Comparison of ENCODE assay signal across 24 cellular contexts in the genomic region with DNA sequence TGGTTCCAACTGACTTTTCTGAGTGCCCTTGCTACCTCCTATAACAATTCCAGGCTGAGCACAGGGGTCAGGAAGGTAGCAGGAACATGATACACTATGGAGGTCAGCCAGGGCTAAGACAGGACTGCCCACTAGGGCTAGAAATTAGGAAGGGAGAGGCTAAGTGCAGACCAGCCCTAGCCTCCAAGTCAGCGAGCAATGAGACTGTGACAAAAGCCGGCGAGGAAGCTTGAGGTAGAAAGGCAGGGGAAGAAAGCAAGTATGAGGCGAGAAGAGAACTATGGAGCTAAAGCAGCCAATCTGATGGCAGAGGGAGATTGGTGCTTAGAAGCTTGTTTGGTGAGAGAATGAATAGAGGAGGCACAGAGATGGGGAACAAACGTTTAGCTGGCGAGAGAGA. TPM values are rescaled to one million over a fixed set of nuclear protein-coding genes. Genes with fewer than 3 reads are reported as not detected.
DNase-seq lines count a peak whose midpoint lies in the region; ATAC-seq and TF ChIP-seq lines count a peak whose summit lies in the region.
"Had no signal": no experiment of that assay in that cellular context is flagged by ENCODE, and none has a peak within 500 bp of the region (broad histone marks: within the 10 kb centered on the region; RNA-seq: fewer than 3 reads in every experiment).

No MANE protein-coding gene starts in this region.

- TF ChIP-seq CTCF in esophagus muscularis mucosa (IDR thresholded peaks at IDR 0.05) (no peak), osteoblast (IDR thresholded peaks at IDR 0.05; ENCODE audit: extremely low read depth, low read depth, low read length) (no peak)

- H3K9me3 Mint-ChIP-seq in activated CD8-positive, alpha-beta memory T cell treated with anti-CD3 and anti-CD28 coated beads, Interleukin-2, amount 10 ng/mL, durations not matched to agents 7 days and 5 days (ENCODE audit: low read depth), result no peaks in the 10 kb centered on the region
- H3K9me3 Mint-ChIP-seq: CD4-positive, alpha-beta memory T cell had no signal

- peaks cover 0 to 28% (median 19%) of the 10 kb centered on the region in 4 donors for H3K36me3 ChIP-seq in esophagus muscularis mucosa
- peaks cover 17% of the 10 kb centered on the region for H3K36me3 ChIP-seq in osteoblast (ENCODE audit: insufficient read depth, low read length)

- H3K36me3 Mint-ChIP-seq in activated CD8-positive, alpha-beta memory T cell treated with anti-CD3 and anti-CD28 coated beads, Interleukin-2, amount 10 ng/mL, durations not matched to agents 7 days and 5 days, result peaks cover 6% of the 10 kb centered on the region

- peaks cover 22% of the 10 kb centered on the region for H3K4me1 Mint-ChIP-seq in activated CD8-positive, alpha-beta memory T cell treated with anti-CD3 and anti-CD28 coated beads, Interleukin-2, amount 10 ng/mL, durations not matched to agents 7 days and 5 days

- CTCF ChIA-PET in activated CD8-positive, alpha-beta memory T cell treated with anti-CD3 and anti-CD28 coated beads, Interleukin-2, amount 10 ng/mL, durations not matched to agents 7 days and 5 days (lab: Charles Lee), result interaction anchor here (1.6 to 13.4 kb wide), 3 partner anchors 17 to 324 kb away, joined by 4 to 341 read pairs (median 21); a partner anchor contains a TSS

- peak; percentile 27 for DNase-seq in activated CD8-positive, alpha-beta memory T cell treated with anti-CD3 and anti-CD28 coated beads, Interleukin-2, amount 10 ng/mL, durations not matched to agents 7 days and 5 days
- no peak for DNase-seq in activated CD8-positive, alpha-beta memory T cell treated with anti-CD3 and anti-CD28 coated beads for 24 hours
- DNase-seq in esophagus muscularis mucosa (ENCODE audit: extremely low spot score), result peak; percentile 74
- DNase-seq in osteoblast (ENCODE audit: insufficient read length, low spot score, missing footprints), result peak; percentile 41
- peak; percentile 17 for DNase-seq in ureter (ENCODE audit: low spot score)
- no peak for DNase-seq in posterior vena cava (ENCODE audit: low spot score)
- no peak for DNase-seq in SKM-1 (lab: John Stamatoyannopoulos, UW; ENCODE audit: unreplicated experiment)
- no peak for DNase-seq in HCEC 1CT
- DNase-seq: 8988T; CD4-positive, alpha-beta memory T cell; DND-41; GM23248; NCI-H1092 treated with DMSO at 0.1 percent for 48 hours; NCI-H1436 treated with DMSO at 0.1 percent for 48 hours; NCI-H2029; NCI-H2227 treated with DMSO at 0.1 percent for 48 hours; NCI-H510A treated with DMSO at 0.1 percent for 48 hours; NCI-H82; Peyer's patch had no signal

- peaks cover 24% of the 10 kb centered on the region for H3K79me2 ChIP-seq in osteoblast (ENCODE audit: insufficient read depth, low read length)

- ATAC-seq in activated CD8-positive, alpha-beta memory T cell treated with anti-CD3 and anti-CD28 coated beads, Interleukin-2, amount 10 ng/mL, durations not matched to agents 7 days and 5 days, result no peak
- ATAC-seq: GM12878 had no signal

- intact Hi-C loops in esophagus muscularis mucosa (cut with DNase I), result loop anchor here (10.0 kb wide), 1 partner anchor 188 kb away; a partner anchor contains a TSS
- intact Hi-C loops in posterior vena cava (cut with DNase I), result loop anchor here in 1 of 2 donors (10.0 kb wide), 2 partner anchors 182 to 478 kb away; a partner anchor contains a TSS

- H3K4me3 Mint-ChIP-seq in activated CD8-positive, alpha-beta memory T cell treated with anti-CD3 and anti-CD28 coated beads, Interleukin-2, amount 10 ng/mL, durations not matched to agents 7 days and 5 days, result no peak overlapping the region
- H3K4me3 Mint-ChIP-seq: CD4-positive, alpha-beta memory T cell had no signal

- H3K27ac ChIP-seq in esophagus muscularis mucosa (replicated peaks in 1 of 4) (no peak overlapping the region), osteoblast (ENCODE audit: low read depth, low read length) (no peak overlapping the region)
- H3K27ac ChIP-seq: BLaER1 treated with 17β-estradiol and CSF1 and Interleukin-3, amounts not matched to agents 10 nM and 100 nM; GM23248; KMS-11; Peyer's patch; SJSA1 had no signal

- peaks cover 14 to 35% (median 30%) of the 10 kb centered on the region in 4 donors for H3K4me1 ChIP-seq in esophagus muscularis mucosa
- peaks cover 21% of the 10 kb centered on the region for H3K4me1 ChIP-seq in osteoblast (ENCODE audit: insufficient read depth, low read length)

- H3K27me3 ChIP-seq in esophagus muscularis mucosa (no peaks in the 10 kb centered on the region), osteoblast (ENCODE audit: insufficient read depth, low read length) (no peaks in the 10 kb centered on the region)
- H3K27me3 ChIP-seq: BLaER1 treated with 17β-estradiol and CSF1 and Interleukin-3, amounts not matched to agents 10 nM and 100 nM; Peyer's patch; SJSA1 had no signal

- no peak overlapping the region for H3K27ac Mint-ChIP-seq in activated CD8-positive, alpha-beta memory T cell treated with anti-CD3 and anti-CD28 coated beads, Interleukin-2, amount 10 ng/mL, durations not matched to agents 7 days and 5 days

- 67% methylated on average over 6 of the region's 6 CpGs for WGBS in esophagus muscularis mucosa

- peaks cover 7% of the 10 kb centered on the region for H4K20me1 ChIP-seq in osteoblast (ENCODE audit: insufficient read depth, low read length)
- H4K20me1 ChIP-seq: BLaER1 treated with 17β-estradiol and CSF1 and Interleukin-3, amounts not matched to agents 10 nM and 100 nM had no signal

- TF ChIP-seq POLR2A in esophagus muscularis mucosa (IDR thresholded peaks at IDR 0.05; ENCODE audit: low read depth), result no peak

- H3K9me3 ChIP-seq in esophagus muscularis mucosa (no peaks in the 10 kb centered on the region), osteoblast (ENCODE audit: low read depth, low read length) (no peaks in the 10 kb centered on the region)
- H3K9me3 ChIP-seq: BLaER1 treated with 17β-estradiol and CSF1 and Interleukin-3, amounts not matched to agents 10 nM and 100 nM; HAP-1; Peyer's patch; SJSA1 had no signal

- H3K27me3 Mint-ChIP-seq in activated CD8-positive, alpha-beta memory T cell treated with anti-CD3 and anti-CD28 coated beads, Interleukin-2, amount 10 ng/mL, durations not matched to agents 7 days and 5 days, result no peaks in the 10 kb centered on the region
- H3K27me3 Mint-ChIP-seq: CD4-positive, alpha-beta memory T cell had no signal

- H3K4me2 ChIP-seq in osteoblast (ENCODE audit: insufficient read depth, low read length), result no peak overlapping the region
- H3K4me2 ChIP-seq: BLaER1 treated with 17β-estradiol and CSF1 and Interleukin-3, amounts not matched to agents 10 nM and 100 nM; KMS-11 had no signal

- no peak overlapping the region for H2AFZ ChIP-seq in osteoblast (ENCODE audit: low read length)
- H2AFZ ChIP-seq: GM23248 had no signal

- TF ChIP-seq EP300 in esophagus muscularis mucosa (IDR thresholded peaks at IDR 0.05), result no peak

- no peak overlapping the region for H3K4me3 ChIP-seq in esophagus muscularis mucosa
- H3K4me3 ChIP-seq in osteoblast (ENCODE audit: insufficient read depth, low read length), result no peak overlapping the region
- H3K4me3 ChIP-seq: BLaER1 treated with 17β-estradiol and CSF1 and Interleukin-3, amounts not matched to agents 10 nM and 100 nM; GM12878; GM23248; HAP-1; Peyer's patch; SJSA1 had no signal

RNA-seq across cellular contexts. Expression of a gene that starts 4.7 kb away (rescaled TPM):
- total RNA-seq in activated CD8-positive, alpha-beta memory T cell treated with anti-CD3 and anti-CD28 coated beads, Interleukin-2, amount 10 ng/mL, durations not matched to agents 7 days and 5 days, result 10 to 100 TPM; 68.5 to 72.7 TPM
- total RNA-seq in esophagus muscularis mucosa, result 10 to 100 TPM; 84.3 to 90.2 (median 89.3) TPM
- 123 and 147 TPM in 2 replicates for total RNA-seq in osteoblast
- 60.8 TPM for total RNA-seq in ureter
- 10 to 100 TPM; 59.5 to 68.6 TPM for total RNA-seq in posterior vena cava

RNA-seq across cellular contexts. Expression of a gene that starts 5.6 kb away (rescaled TPM):
- 10 to 100 TPM; 31.5 to 32.6 TPM for total RNA-seq in activated CD8-positive, alpha-beta memory T cell treated with anti-CD3 and anti-CD28 coated beads, Interleukin-2, amount 10 ng/mL, durations not matched to agents 7 days and 5 days
- total RNA-seq in esophagus muscularis mucosa, result 10 to 100 TPM; 28.0 to 51.7 (median 35.8) TPM
- total RNA-seq in osteoblast, result 23.9 and 26.1 TPM in 2 replicates
- total RNA-seq in ureter, result 47.7 TPM
- 10 to 100 TPM; 26.5 to 32.9 TPM for total RNA-seq in posterior vena cava

RNA-seq across cellular contexts. Expression of a gene that starts 30.4 kb away (rescaled TPM):
- total RNA-seq in activated CD8-positive, alpha-beta memory T cell treated with anti-CD3 and anti-CD28 coated beads, Interleukin-2, amount 10 ng/mL, durations not matched to agents 7 days and 5 days, result 10 to 100 TPM; 26.5 to 33.3 TPM
- total RNA-seq in esophagus muscularis mucosa (10 to 100 TPM; 23.4 to 27.4 (median 26.0) TPM), osteoblast (25.3 and 25.6 TPM in 2 replicates), ureter (28.6 TPM), posterior vena cava (10 to 100 TPM; 25.9 to 26.8 TPM)

Comparison
In these comparisons a context has a peak if more than half of its experiments do, and no peak if none do; other contexts are left out.
1. DNase-seq: peak in activated CD8-positive, alpha-beta memory T cell treated with anti-CD3 and anti-CD28 coated beads, Interleukin-2, amount 10 ng/mL, durations not matched to agents 7 days and 5 days (single experiment), esophagus muscularis mucosa (single experiment), osteoblast (single experiment) and ureter (single experiment); none in activated CD8-positive, alpha-beta memory T cell treated with anti-CD3 and anti-CD28 coated beads for 24 hours (single experiment), posterior vena cava (single experiment), SKM-1 (single experiment) and HCEC 1CT (single experiment).